In the genomic region with DNA sequence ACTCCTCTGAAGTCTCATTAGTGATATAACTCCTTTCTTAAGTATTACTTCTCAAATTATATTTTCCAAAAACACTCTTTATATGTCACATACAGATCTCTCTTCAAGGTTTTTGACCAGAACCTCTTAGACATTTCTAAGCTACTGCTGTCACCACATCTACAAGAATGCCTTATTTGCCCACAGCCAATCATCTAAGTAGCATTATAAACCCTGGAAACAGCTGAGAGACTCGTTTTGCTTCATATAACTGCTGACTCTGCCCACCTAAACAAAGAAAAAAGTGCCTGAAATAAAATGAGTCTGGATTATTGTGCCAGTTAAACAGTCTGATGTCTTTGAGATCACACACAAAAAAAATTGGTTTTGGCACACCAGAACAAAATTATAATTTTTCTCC, we compare ENCODE assay signal across 8 cellular contexts.
"Had no signal": no experiment of that assay in that cellular context is flagged by ENCODE, and none has a peak within 500 bp of the region (broad histone marks: within the 10 kb centered on the region; RNA-seq: fewer than 3 reads in every experiment).

No MANE protein-coding gene starts in this region.

- DNase-seq: H9, HCEC 1CT, IMR-90 had no signal

- H2AFZ ChIP-seq: GM23338 had no signal

- H3K4me3 ChIP-seq: GM23338, K562 had no signal

- H3K27ac ChIP-seq: HL-60 had no signal

- H3K27ac Mint-ChIP-seq: H9 had no signal

- H3K4me2 ChIP-seq: GM23338 had no signal

- H3K9me3 Mint-ChIP-seq: GM23338, H9 had no signal

- H3K4me3 Mint-ChIP-seq: GM23338, H9 had no signal

- FAIRE-seq: H1, H54, K562 had no signal
